In the genomic region with DNA sequence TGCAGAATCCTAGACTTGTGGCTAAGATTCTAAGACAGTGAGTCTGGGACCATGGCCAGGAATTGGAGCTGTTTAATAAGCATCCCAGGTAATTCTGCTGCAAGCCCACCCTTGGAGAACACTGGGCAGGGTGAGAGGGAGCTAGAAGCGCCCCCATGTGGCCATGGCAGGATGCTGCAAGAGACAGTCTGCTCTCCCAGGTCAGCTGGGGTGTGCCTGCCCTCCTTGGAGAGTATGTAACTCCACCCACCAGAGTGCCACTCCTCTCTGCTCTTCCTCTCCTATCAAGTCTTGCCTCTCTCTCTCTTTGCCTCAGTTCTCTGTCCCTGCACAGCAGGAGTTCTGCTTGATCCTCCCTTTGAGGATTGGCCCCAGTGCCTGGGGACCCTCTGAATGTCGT, we compare ENCODE assay signal across 8 cellular contexts. TPM values are rescaled to one million over a fixed set of nuclear protein-coding genes. Genes with fewer than 3 reads are reported as not detected.
DNase-seq lines count a peak whose midpoint lies in the region; ATAC-seq, FAIRE-seq and TF ChIP-seq lines count a peak whose summit lies in the region.

No MANE protein-coding gene starts in this region.

- POLR2A ChIA-PET in K562 (lab: Yijun Ruan, JAX), result no interaction called here
- POLR2A ChIA-PET in CD8-positive, alpha-beta memory T cell (lab: Charles Lee), result no interaction called here

- H3K79me2 ChIP-seq in K562 (ENCODE audit: control insufficient read depth, insufficient read depth, low read length), result no peaks in the 10 kb centered on the region

- no TSS peak for BruUV-seq in K562 (replicated peaks; lab: Mats Ljungman, UMichigan)

- H3K27me3 ChIP-seq in K562 (ENCODE audit: control insufficient read depth in 2 of 2, insufficient read depth in 2 of 2, low read length in 2 of 2), result no peaks in the 10 kb centered on the region
- H3K27me3 ChIP-seq in CD8-positive, alpha-beta memory T cell (ENCODE audit: insufficient read depth, low read length, poor library complexity, severe bottlenecking), result no peaks in the 10 kb centered on the region

- TF ChIP-seq CTCF in GM12872 (IDR thresholded peaks at IDR 0.05; ENCODE audit: insufficient read depth, low read depth, low read length) (peak; percentile 84), K562 (IDR thresholded peaks at IDR 0.05 in 2 of 3, conservative IDR thresholded peaks at IDR 0.05 in 1 of 3; ENCODE audit: insufficient read depth in 2 of 3, low read depth in 1 of 3, low read length in 3 of 3) (peak; percentile 42 to 63 (median 46); a peak in 5 of 6 replicates), nephron progenitor cell (IDR thresholded peaks at IDR 0.05) (peak; percentile 71)

- CTCF ChIA-PET in K562 (lab: Yijun Ruan, JAX; ENCODE audit: low intra/inter-chr PET ratio), result no interaction called here
- CTCF ChIA-PET in CD8-positive, alpha-beta memory T cell (lab: Charles Lee), result no interaction called here

- H3K36me3 ChIP-seq in K562 (ENCODE audit: control insufficient read depth, insufficient read depth, low read length), result no peaks in the 10 kb centered on the region
- no peaks in the 10 kb centered on the region for H3K36me3 ChIP-seq in CD8-positive, alpha-beta memory T cell (ENCODE audit: insufficient read depth, low read length)

- 0% methylated on average over 2 of the region's 2 CpGs for WGBS in K562 (ENCODE audit: insufficient coverage, low coverage, missing lambda C conversion rate)

- TF ChIP-seq RAD21 in K562 (CRISPR knock-in tag; conservative IDR thresholded peaks at IDR 0.05 in 1 of 2, IDR thresholded peaks at IDR 0.05 in 1 of 2), result peak in 1 of 2 experiments; percentile 3; a peak in 1 of 4 replicates

- H3K9ac ChIP-seq in K562 (ENCODE audit: insufficient read depth in 1 of 2, low read depth in 2 of 2, low read length in 2 of 2), result no peak overlapping the region

- H2AFZ ChIP-seq in K562 (ENCODE audit: low read depth, low read length), result no peak overlapping the region

- TF ChIP-seq EP300 in K562 (IDR thresholded peaks at IDR 0.05; ENCODE audit: low read length), result no peak

- no peak for TF ChIP-seq POLR2A in K562 (conservative IDR thresholded peaks at IDR 0.05)

- no peak overlapping the region for H3K27ac ChIP-seq in K562 (ENCODE audit: extremely low read depth, low read depth, low read length)
- H3K27ac ChIP-seq in substantia nigra (ENCODE audit: low read depth, low read length, poor library complexity, severe bottlenecking), result no peak overlapping the region
- H3K27ac ChIP-seq in CD8-positive, alpha-beta memory T cell (ENCODE audit: low read depth, low read length), result no peak overlapping the region

- DNase-seq in KBM-7 (peak; percentile 61), K562 (ENCODE audit: extremely low read depth in 1 of 4, low spot score in 3 of 4) (peak; percentile 32 to 54 (median 49)), nephron progenitor cell (peak; percentile 54), DMS79 (lab: John Stamatoyannopoulos, UW) (no peak), substantia nigra (lab: John Stamatoyannopoulos, UW) (no peak), NCI-H2196 treated with DMSO at 0.1 percent for 48 hours (lab: John Stamatoyannopoulos, UW; ENCODE audit: unreplicated experiment) (no peak)
- DNase-seq in CD8-positive, alpha-beta memory T cell, result no peak

- H3K4me3 Mint-ChIP-seq in nephron progenitor cell, result no peak overlapping the region
- no peak overlapping the region for H3K4me3 Mint-ChIP-seq in CD8-positive, alpha-beta memory T cell

- H3K27me3 Mint-ChIP-seq in nephron progenitor cell (ENCODE audit: low read depth, poor library complexity), result peaks cover 23% of the 10 kb centered on the region
- H3K27me3 Mint-ChIP-seq in CD8-positive, alpha-beta memory T cell, result peaks cover 13 to 21% of the 10 kb centered on the region in 2 donors

- no peak overlapping the region for H3K4me3 ChIP-seq in K562
- H3K4me3 ChIP-seq in CD8-positive, alpha-beta memory T cell (ENCODE audit: low read length), result no peak overlapping the region

- no peak for FAIRE-seq in K562 (lab: Jason Lieb, UNC)

- H4K20me1 ChIP-seq in K562 (replicated peaks; ENCODE audit: control insufficient read depth, insufficient read depth, low read length), result no peaks in the 10 kb centered on the region

- H3K27ac Mint-ChIP-seq in nephron progenitor cell, result no peak overlapping the region
- H3K27ac Mint-ChIP-seq in CD8-positive, alpha-beta memory T cell, result peak overlapping the region in 1 of 8 donors; percentile 56

- no peaks in the 10 kb centered on the region for H3K9me1 ChIP-seq in K562 (ENCODE audit: control insufficient read depth, insufficient read depth, low read length)

- peaks cover 15% of the 10 kb centered on the region for H3K4me1 Mint-ChIP-seq in nephron progenitor cell
- H3K4me1 Mint-ChIP-seq in CD8-positive, alpha-beta memory T cell, result no peaks in the 10 kb centered on the region

- H3K9me3 Mint-ChIP-seq in nephron progenitor cell, result peaks cover 8% of the 10 kb centered on the region
- peaks cover 0 to 2% (median 0%) of the 10 kb centered on the region in 5 donors for H3K9me3 Mint-ChIP-seq in CD8-positive, alpha-beta memory T cell

- no peaks in the 10 kb centered on the region for H3K36me3 Mint-ChIP-seq in nephron progenitor cell (ENCODE audit: low read depth)
- no peaks in the 10 kb centered on the region for H3K36me3 Mint-ChIP-seq in CD8-positive, alpha-beta memory T cell

- intact Hi-C loops in K562 (cut with micrococcal nuclease), result no loop called here

- H3K4me1 ChIP-seq in K562 (replicated peaks in 1 of 2; ENCODE audit: control insufficient read depth in 2 of 2, insufficient read depth in 2 of 2, low read length in 2 of 2), result no peaks in the 10 kb centered on the region
- H3K4me1 ChIP-seq in CD8-positive, alpha-beta memory T cell (ENCODE audit: insufficient read depth, low read length), result no peaks in the 10 kb centered on the region

- in situ Hi-C loops in KBM-7 (cut with MboI; ENCODE audit: low pct_unique_long_range_greater_than_20kb, low sequenced_read_pairs) (no loop called here), K562 (cut with MboI) (no loop called here)

- no peaks in the 10 kb centered on the region for H3K9me3 ChIP-seq in K562 (replicated peaks; ENCODE audit: control insufficient read depth, insufficient read depth, low read depth, low read length)
- H3K9me3 ChIP-seq in CD8-positive, alpha-beta memory T cell (ENCODE audit: low read length), result no peaks in the 10 kb centered on the region

- ATAC-seq in K562, result peak; percentile 88

- H3K4me2 ChIP-seq in K562 (ENCODE audit: insufficient read depth, low read length), result no peak overlapping the region

TF ChIP-seq in K562, 482 proteins besides CTCF, POLR2A, EP300 and RAD21:
- TF ChIP-seq PRDM10 (IDR thresholded peaks at IDR 0.05; ENCODE audit: partially characterized antibody) (peak; percentile 71), U2AF2 (optimal IDR thresholded peaks at IDR 0.05; ENCODE audit: low read depth, low read length) (no peak)
TF ChIP-seq in K562: peak in this region for 1.

RNA-seq across cellular contexts. Expression of gene RCVRN, which starts 14.9 kb away (rescaled TPM):
- total RNA-seq in K562 (2011; cell fraction: chromatin; rRNA removed; ENCODE audit: low replicate concordance), result not detected in 2 replicates
- not detected in 2 replicates for total RNA-seq in K562 (2011; cell fraction: nucleolus; rRNA removed)
- total RNA-seq in K562 (2011; cell fraction: nucleoplasm; rRNA removed), result not detected in 2 replicates
- total RNA-seq in K562 (2014; rRNA removed) (not detected in 2 replicates), K562 (2014; rRNA removed; fragmentation: Illumina TruSeq; extraction: Trizol) (not detected in 2 replicates), K562 (2015; rRNA removed; fragmentation: Illumina TruSeq; extraction: Trizol) (not detected in 2 replicates), K562 (2021) (not detected in 2 replicates)
- polyA plus RNA-seq in K562 (2011; rRNA removed) (not detected in 2 replicates), K562 (2014; fragmentation: Illumina TruSeq; extraction: Trizol) (not detected in 2 replicates), K562 (2014; fragmentation: Nextera tagmentation; extraction: Ambion mirVana) (not detected), K562 (2014; rRNA removed) (not detected in 2 replicates)
- not detected in 2 replicates for polyA plus RNA-seq in K562 (2011; cell fraction: cytosol; rRNA removed)
- polyA plus RNA-seq in K562 (2011; cell fraction: nucleus; rRNA removed), result not detected in 2 replicates
- polyA plus RNA-seq in K562 (2012), result not detected in 2 replicates
- polyA minus RNA-seq in K562 (2011; rRNA and poly(A)+ RNA removed), result not detected in 2 replicates
- not detected in 2 replicates for polyA minus RNA-seq in K562 (2011; cell fraction: cytosol; rRNA and poly(A)+ RNA removed)
- not detected in 2 replicates for polyA minus RNA-seq in K562 (2011; cell fraction: nucleus; rRNA and poly(A)+ RNA removed)
- total RNA-seq in CD8-positive, alpha-beta memory T cell, result not detected
- polyA plus RNA-seq in CD8-positive, alpha-beta memory T cell, result not detected

Comparison
In these comparisons a context has a peak if more than half of its experiments do, and no peak if none do; other contexts are left out.
1. DNase-seq: peak in KBM-7 (single experiment), K562 (4 of 4) and nephron progenitor cell (single experiment); none in DMS79 (single experiment), substantia nigra (0 of 49), NCI-H2196 treated with DMSO at 0.1 percent for 48 hours (single experiment) and CD8-positive, alpha-beta memory T cell (0 of 5).
2. Peak in every context shown above with its lines, with median percentiles within 50 percentile points of each other: CTCF ChIP-seq.